In the genomic region with DNA sequence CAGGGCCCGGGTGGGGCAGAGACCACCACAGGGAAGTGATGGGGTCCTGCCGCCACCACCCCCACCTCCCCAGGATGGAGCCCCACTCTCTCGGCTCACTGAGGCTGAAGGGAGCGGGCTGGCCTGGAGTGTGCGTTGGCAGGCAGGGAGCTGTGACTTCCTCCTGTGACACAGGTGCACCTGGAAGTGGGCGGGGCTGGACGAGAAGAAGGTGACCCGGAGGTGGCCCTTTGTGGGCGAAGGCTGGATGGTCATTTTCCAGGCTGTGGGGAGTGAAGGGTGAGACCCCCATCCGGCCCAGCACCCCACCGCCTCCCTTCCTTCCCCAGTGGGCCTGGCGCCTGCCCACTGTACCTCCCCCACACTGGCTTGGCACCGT, we compare ENCODE assay signal across 24 cellular contexts. TPM values are rescaled to one million over a fixed set of nuclear protein-coding genes. Genes with fewer than 3 reads are reported as not detected.
DNase-seq lines count a peak whose midpoint lies in the region; ATAC-seq and TF ChIP-seq lines count a peak whose summit lies in the region.
"Had no signal": no experiment of that assay in that cellular context is flagged by ENCODE, and none has a peak within 500 bp of the region (broad histone marks: within the 10 kb centered on the region; RNA-seq: fewer than 3 reads in every experiment).

No MANE protein-coding gene starts in this region.

- no peak overlapping the region for H3K4me2 ChIP-seq in neuronal stem cell (ENCODE audit: insufficient read depth, low read length, poor library complexity, severe bottlenecking)
- H3K4me2 ChIP-seq: BLaER1 treated with 17β-estradiol and CSF1 and Interleukin-3, amounts not matched to agents 10 nM and 100 nM had no signal

- H3K79me1 ChIP-seq in neuronal stem cell (ENCODE audit: low read depth, low read length) = no peaks in the 10 kb centered on the region

- H2BK5ac ChIP-seq in neuronal stem cell (ENCODE audit: low read length) = peak overlapping the region; percentile 53

- H3K4me3 Mint-ChIP-seq in T-cell = no peak overlapping the region
- H3K4me3 Mint-ChIP-seq: activated CD4-positive, alpha-beta T cell treated with anti-CD3 and anti-CD28 coated beads, Interleukin-2, amount 10 ng/mL, durations not matched to agents 24 days and 14 days; activated naive CD8-positive, alpha-beta T cell; dendritic cell treated with granulocyte-macrophage colony-stimulating factor and Interleukin-4, amounts not matched to agents 40 ng/mL and 50 ng/mL, for 4 days; natural killer cell; stimulated activated memory B cell treated with anti-CD40 and anti-IgM and Interleukin-4, amounts not matched to agents 10 μg/mL and 1 μg/mL and 100 μg/mL, for 72 hours had no signal

- no peak overlapping the region for H3K9ac ChIP-seq in neuronal stem cell (ENCODE audit: low read depth, low read length, poor library complexity)
- H3K9ac ChIP-seq: BLaER1 treated with 17β-estradiol and CSF1 and Interleukin-3, amounts not matched to agents 10 nM and 100 nM had no signal

- no peaks in the 10 kb centered on the region for H3K27me3 ChIP-seq in body of pancreas
- peaks cover 3 to 40% (median 17%) of the 10 kb centered on the region in 3 experiments for H3K27me3 ChIP-seq in neuronal stem cell (ENCODE audit: control insufficient read depth in 3 of 3, insufficient read depth in 3 of 3, low read depth in 1 of 3, low read length in 3 of 3)

- no peak overlapping the region for H3K4me3 ChIP-seq in body of pancreas
- H3K4me3 ChIP-seq in neuronal stem cell (ENCODE audit: low read length in 2 of 2) = no peak overlapping the region
- H3K4me3 ChIP-seq: BLaER1 treated with 17β-estradiol and CSF1 and Interleukin-3, amounts not matched to agents 10 nM and 100 nM; lung; tibial nerve had no signal

- no peak overlapping the region for H3K4ac ChIP-seq in neuronal stem cell (ENCODE audit: low read length)

- no peak overlapping the region for H2BK15ac ChIP-seq in neuronal stem cell (ENCODE audit: low read length)

- H4K8ac ChIP-seq in neuronal stem cell (ENCODE audit: low read depth, low read length) = no peak overlapping the region

- CTCF ChIA-PET in T-cell (lab: Charles Lee) = no interaction called here

- DNase-seq in DMS153 (lab: John Stamatoyannopoulos, UW) (peak; percentile 22), DMS153 treated with DMSO at 0.1 percent for 48 hours (lab: John Stamatoyannopoulos, UW; ENCODE audit: unreplicated experiment) (no peak), body of pancreas (peak in 3 of 4 donors; percentile 46 to 51 (median 47)), neuronal stem cell (ENCODE audit: low spot score) (no peak), T-cell (no peak), HK-2 (ENCODE audit: unreplicated experiment) (no peak)
- DNase-seq: activated CD4-positive, alpha-beta T cell treated with anti-CD3 and anti-CD28 coated beads, Interleukin-2, amount 10 ng/mL, durations not matched to agents 24 days and 14 days; brain microvascular endothelial cell; DMS79; natural killer cell; NCI-H1092; NCI-H2171; stimulated activated CD4-positive, alpha-beta T cell treated with anti-CD3 and anti-CD28 coated beads, Interleukin-12 subunit alpha, Interleukin-12 subunit beta, amount 100 ng/mL, for 4 hours had no signal

- H2BK120ac ChIP-seq in neuronal stem cell (ENCODE audit: low read depth, low read length) = no peak overlapping the region

- no peaks in the 10 kb centered on the region for H3K9me3 Mint-ChIP-seq in T-cell
- H3K9me3 Mint-ChIP-seq: activated CD4-positive, alpha-beta T cell treated with anti-CD3 and anti-CD28 coated beads, Interleukin-2, amount 10 ng/mL, durations not matched to agents 24 days and 14 days; dendritic cell treated with granulocyte-macrophage colony-stimulating factor and Interleukin-4, amounts not matched to agents 40 ng/mL and 50 ng/mL, for 4 days; natural killer cell; stimulated activated memory B cell treated with anti-CD40 and anti-IgM and Interleukin-4, amounts not matched to agents 10 μg/mL and 1 μg/mL and 100 μg/mL, for 72 hours had no signal

- no peak overlapping the region for H2AFZ ChIP-seq in neuronal stem cell (ENCODE audit: low read length)

- WGBS in body of pancreas, 2 donors = 64 to 66% methylated on average over 10 to 13 of the region's 13 CpGs
- no CpG with 5 or more reads among the region's 13 CpGs for WGBS in neuronal stem cell (ENCODE audit: extremely low coverage in 2 of 2, insufficient read length in 2 of 2, insufficient replicate concordance in 1 of 2), 2 donors

- peak overlapping the region; percentile 25 for H3K23ac ChIP-seq in neuronal stem cell (ENCODE audit: low read depth, low read length, poor library complexity)

- peak overlapping the region; percentile 21 for H2AK5ac ChIP-seq in neuronal stem cell (ENCODE audit: low read depth, low read length)

- TF ChIP-seq CTCF in C4-2B (conservative IDR thresholded peaks at IDR 0.05) = no peak
- no peak for TF ChIP-seq CTCF in body of pancreas (IDR thresholded peaks at IDR 0.05)

- peak overlapping the region; percentile 58 for H2BK12ac ChIP-seq in neuronal stem cell (ENCODE audit: low read length)

- H3K4me1 ChIP-seq in body of pancreas (peaks cover 12% of the 10 kb centered on the region), neuronal stem cell (ENCODE audit: control insufficient read depth in 2 of 2, insufficient read depth in 1 of 2, low read depth in 1 of 2, low read length in 2 of 2) (peaks cover 0 to 23% of the 10 kb centered on the region in 2 donors)

- no peak overlapping the region for H3K18ac ChIP-seq in neuronal stem cell (ENCODE audit: low read length)

- H3K27ac ChIP-seq in C4-2B (peak overlapping the region; percentile 43), body of pancreas (no peak overlapping the region), neuronal stem cell (replicated peaks; ENCODE audit: low read length) (no peak overlapping the region)
- H3K27ac ChIP-seq: BLaER1 treated with 17β-estradiol and CSF1 and Interleukin-3, amounts not matched to agents 10 nM and 100 nM; brain microvascular endothelial cell; tibial nerve had no signal

- no peaks in the 10 kb centered on the region for H3K36me3 Mint-ChIP-seq in T-cell
- H3K36me3 Mint-ChIP-seq: activated naive CD8-positive, alpha-beta T cell; natural killer cell; stimulated activated memory B cell treated with anti-CD40 and anti-IgM and Interleukin-4, amounts not matched to agents 10 μg/mL and 1 μg/mL and 100 μg/mL, for 72 hours had no signal

- peak overlapping the region; percentile 71 for H3K14ac ChIP-seq in neuronal stem cell (ENCODE audit: low read length)

- POLR2A ChIA-PET in T-cell (lab: Charles Lee) = no interaction called here

- intact Hi-C loops in body of pancreas (cut with DNase I) = no loop called here

- TF ChIP-seq POLR2A in body of pancreas (IDR thresholded peaks at IDR 0.05) = no peak

- peaks cover 0 to 9% of the 10 kb centered on the region in 2 donors for H3K27me3 Mint-ChIP-seq in T-cell
- H3K27me3 Mint-ChIP-seq: activated CD4-positive, alpha-beta T cell treated with anti-CD3 and anti-CD28 coated beads, Interleukin-2, amount 10 ng/mL, durations not matched to agents 24 days and 14 days had no signal

- no peaks in the 10 kb centered on the region for H3K9me3 ChIP-seq in body of pancreas
- H3K9me3 ChIP-seq in neuronal stem cell (replicated peaks in 1 of 2; ENCODE audit: control insufficient read depth in 2 of 2, insufficient read depth in 1 of 2, low read depth in 1 of 2, low read length in 2 of 2) = peaks cover 0 to 5% of the 10 kb centered on the region in 2 donors

- ATAC-seq in body of pancreas (no peak), HG03025 (IDR thresholded peaks at IDR 0.05; ENCODE audit: low FRiP score, unreplicated experiment) (no peak), T-cell (replicated peaks in 1 of 4) (no peak)
- ATAC-seq: natural killer cell; stimulated activated memory B cell treated with anti-CD40 and anti-IgM and Interleukin-4, amounts not matched to agents 10 μg/mL and 1 μg/mL and 100 μg/mL, for 72 hours had no signal

- no peak overlapping the region for H4K91ac ChIP-seq in neuronal stem cell (ENCODE audit: low read depth, low read length, poor library complexity)

- no peak overlapping the region for H3K27ac Mint-ChIP-seq in T-cell
- H3K27ac Mint-ChIP-seq: activated CD4-positive, alpha-beta T cell treated with anti-CD3 and anti-CD28 coated beads, Interleukin-2, amount 10 ng/mL, durations not matched to agents 24 days and 14 days; activated naive CD8-positive, alpha-beta T cell; dendritic cell treated with granulocyte-macrophage colony-stimulating factor and Interleukin-4, amounts not matched to agents 40 ng/mL and 50 ng/mL, for 4 days; natural killer cell; stimulated activated memory B cell treated with anti-CD40 and anti-IgM and Interleukin-4, amounts not matched to agents 10 μg/mL and 1 μg/mL and 100 μg/mL, for 72 hours had no signal

- H3K4me1 Mint-ChIP-seq in T-cell = peaks cover 6 to 17% (median 9%) of the 10 kb centered on the region in 3 donors

- H3K36me3 ChIP-seq in body of pancreas (replicated peaks in 1 of 2; ENCODE audit: insufficient read depth in 1 of 2, low read depth in 2 of 2) = no peaks in the 10 kb centered on the region
- H3K36me3 ChIP-seq in neuronal stem cell (replicated peaks in 1 of 2; ENCODE audit: control insufficient read depth in 2 of 2, insufficient read depth in 2 of 2, low read length in 2 of 2) = no peaks in the 10 kb centered on the region
- H3K36me3 ChIP-seq: BLaER1 treated with 17β-estradiol and CSF1 and Interleukin-3, amounts not matched to agents 10 nM and 100 nM; brain microvascular endothelial cell; tibial nerve had no signal

RNA-seq across cellular contexts. Expression of a gene that starts 15.4 kb away (rescaled TPM):
- total RNA-seq in body of pancreas = not detected
- 0.07 TPM for polyA plus RNA-seq in neuronal stem cell (2013, experiment 1 of 2)
- polyA plus RNA-seq in neuronal stem cell (2013, experiment 2 of 2) = 0.07 TPM
- total RNA-seq in T-cell = under 1 TPM in 1 of 5 donors, not detected in 4; 0.10 TPM
- total RNA-seq: A172; epithelial cell of proximal tubule; natural killer cell; T-helper 2 cell treated with Interferon-gamma antibody and Interleukin-4, amounts not matched to agents 100 ng/mL and 5 ng/mL, for 36 hours; tibial nerve had no signal

RNA-seq across cellular contexts. Expression of a gene that starts 36.6 kb away (rescaled TPM):
- total RNA-seq in body of pancreas = 10 to 100 TPM; 57.3 to 98.9 TPM
- 38.0 TPM for polyA plus RNA-seq in neuronal stem cell (2013, experiment 1 of 2)
- polyA plus RNA-seq in neuronal stem cell (2013, experiment 2 of 2) = 37.0 TPM
- 100 to 1,000 TPM in 2 of 5 donors, 10 to 100 TPM in 3; 61.5 to 167 (median 65.0) TPM for total RNA-seq in T-cell

Comparison
In these comparisons a context has a peak if more than half of its experiments do, and no peak if none do; other contexts are left out.
1. DNase-seq: peak in DMS153 (single experiment) and body of pancreas (3 of 4); none in DMS153 treated with DMSO at 0.1 percent for 48 hours (single experiment), neuronal stem cell (single experiment), T-cell (0 of 34) and HK-2 (single experiment).